In genomic region chr17:16380640-16381495, GRCh38 we compare ENCODE assay signal across 1 cellular context.
TF ChIP-seq lines count a peak whose summit lies in the region.

Gene UBB, plus strand, starts transcription at chr17:16381091. Its CDS starts 817 bp downstream, at chr17:16381908.

TF ChIP-seq in HEK293, 187 proteins besides CTCF, POLR2A, EP300 and RAD21 (continued from another document and continues in another):
- TF ChIP-seq, protein P1, sequence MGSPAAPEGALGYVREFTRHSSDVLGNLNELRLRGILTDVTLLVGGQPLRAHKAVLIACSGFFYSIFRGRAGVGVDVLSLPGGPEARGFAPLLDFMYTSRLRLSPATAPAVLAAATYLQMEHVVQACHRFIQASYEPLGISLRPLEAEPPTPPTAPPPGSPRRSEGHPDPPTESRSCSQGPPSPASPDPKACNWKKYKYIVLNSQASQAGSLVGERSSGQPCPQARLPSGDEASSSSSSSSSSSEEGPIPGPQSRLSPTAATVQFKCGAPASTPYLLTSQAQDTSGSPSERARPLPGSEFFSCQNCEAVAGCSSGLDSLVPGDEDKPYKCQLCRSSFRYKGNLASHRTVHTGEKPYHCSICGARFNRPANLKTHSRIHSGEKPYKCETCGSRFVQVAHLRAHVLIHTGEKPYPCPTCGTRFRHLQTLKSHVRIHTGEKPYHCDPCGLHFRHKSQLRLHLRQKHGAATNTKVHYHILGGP (tag by site-specific recombination; IDR thresholded peaks at IDR 0.05), result peak; percentile 100
- TF ChIP-seq ZNF114 (tag by site-specific recombination; IDR thresholded peaks at IDR 0.05) (no peak), ZNF140 (tag by site-specific recombination; IDR thresholded peaks at IDR 0.05) (no peak), ZNF580 (tag by site-specific recombination; IDR thresholded peaks at IDR 0.05) (peak; percentile 91), ZNF362 (tag by site-specific recombination; IDR thresholded peaks at IDR 0.05) (no peak), ZNF302 (tag by site-specific recombination; IDR thresholded peaks at IDR 0.05; ENCODE audit: low read depth) (no peak), ZNF214 (tag by site-specific recombination; IDR thresholded peaks at IDR 0.05; ENCODE audit: borderline replicate concordance) (no peak), ZNF596 (tag by site-specific recombination; IDR thresholded peaks at IDR 0.05) (no peak), SP7 (tag by site-specific recombination; IDR thresholded peaks at IDR 0.05) (peak; percentile 95), GLIS2 (tag by site-specific recombination; IDR thresholded peaks at IDR 0.05) (peak; percentile 85), ZNF174 (tag by site-specific recombination; IDR thresholded peaks at IDR 0.05) (no peak), ZNF169 (tag by site-specific recombination; IDR thresholded peaks at IDR 0.05) (no peak), ZNF416 (tag by site-specific recombination; IDR thresholded peaks at IDR 0.05) (no peak), ZNF747 (tag by site-specific recombination; IDR thresholded peaks at IDR 0.05) (no peak), ZNF555 (tag by site-specific recombination; conservative IDR thresholded peaks at IDR 0.05) (no peak), ZNF837 (tag by site-specific recombination; IDR thresholded peaks at IDR 0.05) (no peak), ZNF16 (tag by site-specific recombination; IDR thresholded peaks at IDR 0.05; ENCODE audit: low read depth) (no peak), KLF8 (tag by site-specific recombination; IDR thresholded peaks at IDR 0.05) (peak; percentile 99), ZNF155 (tag by site-specific recombination; IDR thresholded peaks at IDR 0.05) (no peak), ZNF664 (tag by site-specific recombination; IDR thresholded peaks at IDR 0.05) (peak; percentile 63), KLF16 (tag by site-specific recombination; IDR thresholded peaks at IDR 0.05) (peak; percentile 99), ZBTB20 (tag by site-specific recombination; IDR thresholded peaks at IDR 0.05) (peak; percentile 22; the same call in 1 of the 2 replicates), ZNF280C (tag by site-specific recombination; IDR thresholded peaks at IDR 0.05) (no peak), ZNF621 (tag by site-specific recombination; IDR thresholded peaks at IDR 0.05) (no peak), ZNF529 (tag by site-specific recombination; IDR thresholded peaks at IDR 0.05; ENCODE audit: insufficient replicate concordance) (no peak), ZNF37A (tag by site-specific recombination; IDR thresholded peaks at IDR 0.05) (no peak), YY2 (tag by site-specific recombination; IDR thresholded peaks at IDR 0.05) (peak; percentile 77; the same call in 1 of the 2 replicates), ZNF223 (tag by site-specific recombination; IDR thresholded peaks at IDR 0.05) (peak; percentile 44; the same call in 1 of the 2 replicates), ZNF544 (tag by site-specific recombination; IDR thresholded peaks at IDR 0.05) (no peak), ZBTB26 (tag by site-specific recombination; optimal IDR thresholded peaks at IDR 0.05) (peak; percentile 57), OVOL3 (tag by site-specific recombination; IDR thresholded peaks at IDR 0.05) (peak; percentile 18), ZNF138 (tag by site-specific recombination; IDR thresholded peaks at IDR 0.05; ENCODE audit: borderline replicate concordance) (0 out of 2 replicates have a peak, but pooled peaks have one; percentile 35), ZNF133 (tag by site-specific recombination; IDR thresholded peaks at IDR 0.05) (no peak), ZNF473 (tag by site-specific recombination; IDR thresholded peaks at IDR 0.05) (no peak), ZNF426 (tag by site-specific recombination; IDR thresholded peaks at IDR 0.05) (no peak), PBX3 (CRISPR knock-in tag; IDR thresholded peaks at IDR 0.05) (0 out of 2 replicates have a peak, but pooled peaks have one; percentile 13), ZNF10 (tag by site-specific recombination; IDR thresholded peaks at IDR 0.05) (peak; percentile 67; the same call in 1 of the 2 replicates), MYNN (tag by site-specific recombination; IDR thresholded peaks at IDR 0.05; ENCODE audit: borderline replicate concordance) (no peak), KLF9 (tag by site-specific recombination; IDR thresholded peaks at IDR 0.05; ENCODE audit: low read depth) (peak; percentile 81; the same call in 1 of the 2 replicates), AEBP2 (tag by site-specific recombination; IDR thresholded peaks at IDR 0.05; ENCODE audit: borderline replicate concordance) (no peak), SCRT1 (tag by site-specific recombination; IDR thresholded peaks at IDR 0.05; ENCODE audit: borderline replicate concordance) (peak; percentile 68), ZNF521 (tag by site-specific recombination; IDR thresholded peaks at IDR 0.05) (no peak), GLIS1 (tag by site-specific recombination; IDR thresholded peaks at IDR 0.05) (peak; percentile 40), TRIM28 (IDR thresholded peaks at IDR 0.05; ENCODE audit: borderline replicate concordance, low read length) (peak; percentile 88; the same call in 1 of the 2 replicates), ZNF335 (tag by site-specific recombination; conservative IDR thresholded peaks at IDR 0.05) (peak; percentile 79), ZBTB21 (tag by site-specific recombination; IDR thresholded peaks at IDR 0.05) (peak; percentile 89), ZNF266 (tag by site-specific recombination; IDR thresholded peaks at IDR 0.05; ENCODE audit: low read depth) (no peak; the same call in 1 of the 2 replicates), RBAK (tag by site-specific recombination; IDR thresholded peaks at IDR 0.05) (no peak), YY1 (tag by site-specific recombination; IDR thresholded peaks at IDR 0.05) (peak; percentile 24; the same call in 1 of the 2 replicates), ZNF175 (tag by site-specific recombination; IDR thresholded peaks at IDR 0.05) (no peak), ZNF585B (tag by site-specific recombination; IDR thresholded peaks at IDR 0.05) (no peak), ZNF211 (tag by site-specific recombination; IDR thresholded peaks at IDR 0.05; ENCODE audit: low read depth) (no peak), ZNF670 (tag by site-specific recombination; IDR thresholded peaks at IDR 0.05; ENCODE audit: low read depth) (no peak)
- TF ChIP-seq, protein P2, sequence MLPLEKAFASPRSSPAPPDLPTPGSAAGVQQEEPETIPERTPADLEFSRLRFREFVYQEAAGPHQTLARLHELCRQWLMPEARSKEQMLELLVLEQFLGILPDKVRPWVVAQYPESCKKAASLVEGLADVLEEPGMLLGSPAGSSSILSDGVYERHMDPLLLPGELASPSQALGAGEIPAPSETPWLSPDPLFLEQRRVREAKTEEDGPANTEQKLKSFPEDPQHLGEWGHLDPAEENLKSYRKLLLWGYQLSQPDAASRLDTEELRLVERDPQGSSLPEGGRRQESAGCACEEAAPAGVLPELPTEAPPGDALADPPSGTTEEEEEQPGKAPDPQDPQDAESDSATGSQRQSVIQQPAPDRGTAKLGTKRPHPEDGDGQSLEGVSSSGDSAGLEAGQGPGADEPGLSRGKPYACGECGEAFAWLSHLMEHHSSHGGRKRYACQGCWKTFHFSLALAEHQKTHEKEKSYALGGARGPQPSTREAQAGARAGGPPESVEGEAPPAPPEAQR (tag by site-specific recombination; IDR thresholded peaks at IDR 0.05), result peak; percentile 79
- TF ChIP-seq, protein P3, sequence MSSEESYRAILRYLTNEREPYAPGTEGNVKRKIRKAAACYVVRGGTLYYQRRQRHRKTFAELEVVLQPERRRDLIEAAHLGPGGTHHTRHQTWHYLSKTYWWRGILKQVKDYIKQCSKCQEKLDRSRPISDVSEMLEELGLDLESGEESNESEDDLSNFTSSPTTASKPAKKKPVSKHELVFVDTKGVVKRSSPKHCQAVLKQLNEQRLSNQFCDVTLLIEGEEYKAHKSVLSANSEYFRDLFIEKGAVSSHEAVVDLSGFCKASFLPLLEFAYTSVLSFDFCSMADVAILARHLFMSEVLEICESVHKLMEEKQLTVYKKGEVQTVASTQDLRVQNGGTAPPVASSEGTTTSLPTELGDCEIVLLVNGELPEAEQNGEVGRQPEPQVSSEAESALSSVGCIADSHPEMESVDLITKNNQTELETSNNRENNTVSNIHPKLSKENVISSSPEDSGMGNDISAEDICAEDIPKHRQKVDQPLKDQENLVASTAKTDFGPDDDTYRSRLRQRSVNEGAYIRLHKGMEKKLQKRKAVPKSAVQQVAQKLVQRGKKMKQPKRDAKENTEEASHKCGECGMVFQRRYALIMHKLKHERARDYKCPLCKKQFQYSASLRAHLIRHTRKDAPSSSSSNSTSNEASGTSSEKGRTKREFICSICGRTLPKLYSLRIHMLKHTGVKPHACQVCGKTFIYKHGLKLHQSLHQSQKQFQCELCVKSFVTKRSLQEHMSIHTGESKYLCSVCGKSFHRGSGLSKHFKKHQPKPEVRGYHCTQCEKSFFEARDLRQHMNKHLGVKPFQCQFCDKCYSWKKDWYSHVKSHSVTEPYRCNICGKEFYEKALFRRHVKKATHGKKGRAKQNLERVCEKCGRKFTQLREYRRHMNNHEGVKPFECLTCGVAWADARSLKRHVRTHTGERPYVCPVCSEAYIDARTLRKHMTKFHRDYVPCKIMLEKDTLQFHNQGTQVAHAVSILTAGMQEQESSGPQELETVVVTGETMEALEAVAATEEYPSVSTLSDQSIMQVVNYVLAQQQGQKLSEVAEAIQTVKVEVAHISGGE (tag by site-specific recombination; conservative IDR thresholded peaks at IDR 0.05; ENCODE audit: low read depth), result peak; percentile 26; the same call in 1 of the 2 replicates
- TF ChIP-seq, protein P4, sequence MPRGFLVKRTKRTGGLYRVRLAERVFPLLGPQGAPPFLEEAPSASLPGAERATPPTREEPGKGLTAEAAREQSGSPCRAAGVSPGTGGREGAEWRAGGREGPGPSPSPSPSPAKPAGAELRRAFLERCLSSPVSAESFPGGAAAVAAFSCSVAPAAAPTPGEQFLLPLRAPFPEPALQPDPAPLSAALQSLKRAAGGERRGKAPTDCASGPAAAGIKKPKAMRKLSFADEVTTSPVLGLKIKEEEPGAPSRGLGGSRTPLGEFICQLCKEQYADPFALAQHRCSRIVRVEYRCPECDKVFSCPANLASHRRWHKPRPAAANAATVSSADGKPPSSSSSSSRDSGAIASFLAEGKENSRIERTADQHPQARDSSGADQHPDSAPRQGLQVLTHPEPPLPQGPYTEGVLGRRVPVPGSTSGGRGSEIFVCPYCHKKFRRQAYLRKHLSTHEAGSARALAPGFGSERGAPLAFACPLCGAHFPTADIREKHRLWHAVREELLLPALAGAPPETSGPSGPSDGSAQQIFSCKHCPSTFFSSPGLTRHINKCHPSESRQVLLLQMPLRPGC (tag by site-specific recombination; IDR thresholded peaks at IDR 0.05), result peak; percentile 91
